In the genomic region with DNA sequence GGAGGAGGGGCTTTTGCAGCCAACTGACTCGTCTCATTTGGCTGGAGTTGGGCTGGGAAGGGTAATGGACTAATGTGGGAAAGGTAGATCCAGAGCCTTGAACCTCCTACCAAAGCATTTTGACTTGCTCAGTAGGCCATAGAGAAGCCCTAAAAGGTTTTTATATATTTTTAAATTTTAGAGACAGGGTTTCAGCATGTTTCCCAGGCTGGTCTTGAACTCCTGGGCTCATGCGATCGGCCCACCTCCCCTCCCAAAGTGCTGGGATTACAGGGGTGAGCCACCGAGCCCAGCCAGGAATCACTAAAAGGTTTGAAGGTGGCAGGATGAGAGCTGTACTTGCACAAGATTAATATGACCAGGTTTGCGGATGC, we compare ENCODE assay signal across 10 cellular contexts. TPM values are rescaled to one million over a fixed set of nuclear protein-coding genes. Genes with fewer than 3 reads are reported as not detected.
DNase-seq lines count a peak whose midpoint lies in the region; ATAC-seq and TF ChIP-seq lines count a peak whose summit lies in the region.
"Had no signal": no experiment of that assay in that cellular context is flagged by ENCODE, and none has a peak within 500 bp of the region (broad histone marks: within the 10 kb centered on the region; RNA-seq: fewer than 3 reads in every experiment).

No MANE protein-coding gene starts in this region.

- in situ Hi-C loops in Panc1 (cut with HindIII; ENCODE audit: low pct_unique_long_range_greater_than_20kb, low sequenced_read_pairs) = no loop called here

- H3K4me2 ChIP-seq in hepatocyte = peak overlapping the region; percentile 43

- H3K27me3 Mint-ChIP-seq in activated naive CD8-positive, alpha-beta T cell treated with anti-CD3 and anti-CD28 coated beads for 36 hours = no peaks in the 10 kb centered on the region
- H3K27me3 Mint-ChIP-seq in activated naive CD8-positive, alpha-beta T cell treated with anti-CD3 and anti-CD28 coated beads, Interleukin-2, amount 50 U/mL, for 24 hours = no peaks in the 10 kb centered on the region
- H3K27me3 Mint-ChIP-seq in type B pancreatic cell = peaks cover 5% of the 10 kb centered on the region
- H3K27me3 Mint-ChIP-seq: activated CD4-positive, alpha-beta T cell treated with anti-CD3 and anti-CD28 coated beads for 36 hours had no signal

- peaks cover 4% of the 10 kb centered on the region for H3K36me3 ChIP-seq in Panc1 (ENCODE audit: control insufficient read depth, insufficient read depth, low read length)
- no peaks in the 10 kb centered on the region for H3K36me3 ChIP-seq in hepatocyte (replicated peaks; ENCODE audit: insufficient read depth, low read depth)

- WGBS in hepatocyte (ENCODE audit: low lambda C conversion rate, missing lambda C conversion rate) = 86% methylated on average over 5 of the region's 5 CpGs

- H3K4me3 Mint-ChIP-seq in activated naive CD8-positive, alpha-beta T cell treated with anti-CD3 and anti-CD28 coated beads for 36 hours = peak overlapping the region; percentile 43
- no peak overlapping the region for H3K4me3 Mint-ChIP-seq in activated naive CD8-positive, alpha-beta T cell treated with anti-CD3 and anti-CD28 coated beads, Interleukin-2, amount 50 U/mL, for 24 hours
- peak overlapping the region; percentile 84 for H3K4me3 Mint-ChIP-seq in type B pancreatic cell
- H3K4me3 Mint-ChIP-seq: activated CD4-positive, alpha-beta T cell treated with anti-CD3 and anti-CD28 coated beads for 36 hours had no signal

- H3K4me1 ChIP-seq in Panc1 (ENCODE audit: control insufficient read depth, insufficient read depth, low read length) (peaks cover 12% of the 10 kb centered on the region), hepatocyte (ENCODE audit: insufficient read depth) (peaks cover 3% of the 10 kb centered on the region)

- no peak overlapping the region for H3K27ac Mint-ChIP-seq in activated naive CD8-positive, alpha-beta T cell treated with anti-CD3 and anti-CD28 coated beads for 36 hours
- H3K27ac Mint-ChIP-seq in activated naive CD8-positive, alpha-beta T cell treated with anti-CD3 and anti-CD28 coated beads, Interleukin-2, amount 50 U/mL, for 24 hours = no peak overlapping the region
- peak overlapping the region; percentile 86 for H3K27ac Mint-ChIP-seq in type B pancreatic cell

- no peak for DNase-seq in activated naive CD8-positive, alpha-beta T cell treated with anti-CD3 and anti-CD28 coated beads for 36 hours
- no peak for DNase-seq in activated naive CD8-positive, alpha-beta T cell treated with anti-CD3 and anti-CD28 coated beads, Interleukin-2, amount 50 U/mL, for 24 hours
- DNase-seq in Panc1 (ENCODE audit: low read depth, low spot score) = no peak
- no peak for DNase-seq in hepatocyte (ENCODE audit: low spot score)
- DNase-seq in type B pancreatic cell (ENCODE audit: extremely low spot score, unreplicated experiment) = no peak
- DNase-seq in NCI-H446 (lab: John Stamatoyannopoulos, UW) = no peak
- DNase-seq in stimulated activated CD4-positive, alpha-beta T cell treated with anti-CD3 and anti-CD28 coated beads, Interleukin-2, amount 100 ng/mL, for 24 hours = no peak

- H3K27ac ChIP-seq in Panc1 (ENCODE audit: low read length) (peak overlapping the region; percentile 63; the same call in 1 of the 2 replicates), hepatocyte (no peak overlapping the region)
- H3K27ac ChIP-seq: testis had no signal

- H3K9me2 ChIP-seq in hepatocyte (replicated peaks; ENCODE audit: insufficient read depth) = no peaks in the 10 kb centered on the region

- ATAC-seq in activated naive CD8-positive, alpha-beta T cell treated with anti-CD3 and anti-CD28 coated beads, Interleukin-2, amount 50 U/mL, for 24 hours = no peak
- no peak for ATAC-seq in Panc1
- no peak for ATAC-seq in GM21423 (IDR thresholded peaks at IDR 0.05; ENCODE audit: unreplicated experiment)

- peaks cover 12% of the 10 kb centered on the region for H3K36me3 Mint-ChIP-seq in activated naive CD8-positive, alpha-beta T cell treated with anti-CD3 and anti-CD28 coated beads for 36 hours
- peaks cover 12% of the 10 kb centered on the region for H3K36me3 Mint-ChIP-seq in activated naive CD8-positive, alpha-beta T cell treated with anti-CD3 and anti-CD28 coated beads, Interleukin-2, amount 50 U/mL, for 24 hours (ENCODE audit: low read depth)
- H3K36me3 Mint-ChIP-seq in type B pancreatic cell = peaks cover 8% of the 10 kb centered on the region

- no peaks in the 10 kb centered on the region for H4K20me1 ChIP-seq in hepatocyte (ENCODE audit: insufficient read depth, poor library complexity, severe bottlenecking)

- H3K9me3 ChIP-seq in Panc1 (ENCODE audit: control insufficient read depth, insufficient read depth, low read depth, low read length) (no peaks in the 10 kb centered on the region), hepatocyte (ENCODE audit: low read depth) (no peaks in the 10 kb centered on the region)
- H3K9me3 ChIP-seq: testis had no signal

- peaks cover under 1% of the 10 kb centered on the region for H3K79me2 ChIP-seq in hepatocyte

- intact Hi-C loops in Panc1 (cut with micrococcal nuclease; ENCODE audit: unreplicated experiment) = loop anchor here (2.0 to 5.0 kb wide), 2 partner anchors 227 to 314 kb away; no protein-coding TSS in a partner anchor

- no TSS peak for BruUV-seq in Panc1 (replicated peaks; lab: Mats Ljungman, UMichigan)

- CTCF ChIA-PET in Panc1 (lab: Charles Lee) = interaction anchor here (1.0 kb wide), 2 partner anchors 240 to 255 kb away, joined by 3 to 5 read pairs; no protein-coding TSS in a partner anchor

- peaks cover 29% of the 10 kb centered on the region for H3K4me1 Mint-ChIP-seq in activated naive CD8-positive, alpha-beta T cell treated with anti-CD3 and anti-CD28 coated beads for 36 hours
- H3K4me1 Mint-ChIP-seq in activated naive CD8-positive, alpha-beta T cell treated with anti-CD3 and anti-CD28 coated beads, Interleukin-2, amount 50 U/mL, for 24 hours = peaks cover 33% of the 10 kb centered on the region
- peaks cover 23% of the 10 kb centered on the region for H3K4me1 Mint-ChIP-seq in type B pancreatic cell (ENCODE audit: unreplicated experiment)

- no peak overlapping the region for H2AFZ ChIP-seq in hepatocyte

- POLR2A ChIA-PET in Panc1 (lab: Charles Lee) = no interaction called here

- no peak for TF ChIP-seq CTCF in Panc1 (IDR thresholded peaks at IDR 0.05)
- TF ChIP-seq CTCF in hepatocyte (IDR thresholded peaks at IDR 0.05; ENCODE audit: poor library complexity) = no peak
- TF ChIP-seq CTCF in type B pancreatic cell (conservative IDR thresholded peaks at IDR 0.05) = no peak

- H3K27me3 ChIP-seq in Panc1 (ENCODE audit: control insufficient read depth, insufficient read depth, low read length) (no peaks in the 10 kb centered on the region), hepatocyte (no peaks in the 10 kb centered on the region)
- H3K27me3 ChIP-seq: testis had no signal

- peak overlapping the region in 1 of 2 experiments; percentile 28; a peak in 1 of 4 replicates for H3K4me3 ChIP-seq in Panc1 (ENCODE audit: low read depth in 2 of 2, low read length in 2 of 2)
- H3K4me3 ChIP-seq in hepatocyte = no peak overlapping the region
- H3K4me3 ChIP-seq: testis had no signal

- peaks cover 9% of the 10 kb centered on the region for H3K9me3 Mint-ChIP-seq in activated naive CD8-positive, alpha-beta T cell treated with anti-CD3 and anti-CD28 coated beads for 36 hours
- no peaks in the 10 kb centered on the region for H3K9me3 Mint-ChIP-seq in activated naive CD8-positive, alpha-beta T cell treated with anti-CD3 and anti-CD28 coated beads, Interleukin-2, amount 50 U/mL, for 24 hours
- no peaks in the 10 kb centered on the region for H3K9me3 Mint-ChIP-seq in type B pancreatic cell

RNA-seq across cellular contexts. Expression of a gene that starts 2.0 kb away (rescaled TPM):
- total RNA-seq in activated naive CD8-positive, alpha-beta T cell treated with anti-CD3 and anti-CD28 coated beads for 36 hours = 10 to 100 TPM; 50.1 to 51.1 TPM
- 20.8 TPM for total RNA-seq in Panc1 (2021; ENCODE audit: unreplicated experiment)
- 25.2 TPM for polyA plus RNA-seq in Panc1 (2012; ENCODE audit: insufficient read length)
- 4.6 and 8.3 TPM in 2 replicates for total RNA-seq in hepatocyte
- 8.1 and 9.3 TPM in 2 replicates for polyA plus RNA-seq in hepatocyte
- total RNA-seq in type B pancreatic cell (ENCODE audit: low replicate concordance) = 13.0 and 18.7 TPM in 2 replicates

RNA-seq across cellular contexts. Expression of a gene that starts 8.7 kb away (rescaled TPM):
- total RNA-seq in activated naive CD8-positive, alpha-beta T cell treated with anti-CD3 and anti-CD28 coated beads for 36 hours = 100 to 1,000 TPM; 105 to 110 TPM
- 50.2 TPM for total RNA-seq in Panc1 (2021; ENCODE audit: unreplicated experiment)
- 83.4 TPM for polyA plus RNA-seq in Panc1 (2012; ENCODE audit: insufficient read length)
- 27.1 and 28.4 TPM in 2 replicates for total RNA-seq in hepatocyte
- 62.8 and 65.3 TPM in 2 replicates for polyA plus RNA-seq in hepatocyte
- 43.2 and 52.3 TPM in 2 replicates for total RNA-seq in type B pancreatic cell (ENCODE audit: low replicate concordance)
